Comparison of ENCODE assay signal across 17 cellular contexts in genomic region chr18:48574667-48575300, GRCh38. TPM values are rescaled to one million over a fixed set of nuclear protein-coding genes. Genes with fewer than 3 reads are reported as not detected.
"Had no signal": no experiment of that assay in that cellular context is flagged by ENCODE, and none has a peak within 500 bp of the region (broad histone marks: within the 10 kb centered on the region; RNA-seq: fewer than 3 reads in every experiment).

No MANE protein-coding gene starts in this region.

- H3K4me1 ChIP-seq: foreskin keratinocyte, left lung had no signal

- H3K9me3 Mint-ChIP-seq: activated naive CD4-positive, alpha-beta T cell treated with anti-CD3 and anti-CD28 coated beads, Interleukin-2, amount 50 U/mL, for 24 hours had no signal

- H3K36me3 Mint-ChIP-seq: activated naive CD4-positive, alpha-beta T cell treated with anti-CD3 and anti-CD28 coated beads, Interleukin-2, amount 50 U/mL, for 24 hours; naive thymus-derived CD4-positive, alpha-beta T cell had no signal

- FAIRE-seq: islet of Langerhans had no signal

- H3K9me3 ChIP-seq: neutrophil, sigmoid colon had no signal

- H3K27ac Mint-ChIP-seq: activated naive CD4-positive, alpha-beta T cell treated with anti-CD3 and anti-CD28 coated beads, Interleukin-2, amount 50 U/mL, for 24 hours; naive thymus-derived CD4-positive, alpha-beta T cell had no signal

- H3K4me1 Mint-ChIP-seq: activated naive CD4-positive, alpha-beta T cell treated with anti-CD3 and anti-CD28 coated beads, Interleukin-2, amount 50 U/mL, for 24 hours; naive thymus-derived CD4-positive, alpha-beta T cell had no signal

- H3K27me3 ChIP-seq: foreskin keratinocyte, left lung, neutrophil, sigmoid colon had no signal

- DNase-seq: activated CD4-positive, alpha-beta T cell treated with anti-CD3 and anti-CD28 coated beads for 1 hour; activated CD4-positive, alpha-beta T cell treated with anti-CD3 and anti-CD28 coated beads, Interleukin-2, amount 50 U/mL, for 4 hours; activated gamma-delta T cell; foreskin keratinocyte; glutamatergic neuron; left lung; naive thymus-derived CD4-positive, alpha-beta T cell; sigmoid colon; stimulated activated CD8-positive, alpha-beta memory T cell treated with anti-CD3 and anti-CD28 coated beads, Interleukin-4, amount 100 ng/mL, for 48 hours; stimulated activated naive CD4-positive, alpha-beta T cell; SW 1271; T-helper 2 cell; trophoblast cell; WERI-Rb-1 had no signal

- H3K36me3 ChIP-seq: neutrophil, sigmoid colon had no signal

- H3K27me3 Mint-ChIP-seq: activated naive CD4-positive, alpha-beta T cell treated with anti-CD3 and anti-CD28 coated beads, Interleukin-2, amount 50 U/mL, for 24 hours had no signal

- H3K4me3 ChIP-seq: left lung, sigmoid colon had no signal

- H3K4me3 Mint-ChIP-seq: activated naive CD4-positive, alpha-beta T cell treated with anti-CD3 and anti-CD28 coated beads, Interleukin-2, amount 50 U/mL, for 24 hours; naive thymus-derived CD4-positive, alpha-beta T cell had no signal

- H3K27ac ChIP-seq: foreskin keratinocyte, left lung, neutrophil, WERI-Rb-1 had no signal

RNA-seq across cellular contexts. Expression of gene CTIF, which starts 36.0 kb away (rescaled TPM):
- polyA plus RNA-seq: naive thymus-derived CD4-positive, alpha-beta T cell had no signal
